26 cellular contexts compared by ENCODE assay signal in genomic region chr2:207264310-207264709, GRCh38.
"Had no signal": no experiment of that assay in that cellular context is flagged by ENCODE, and none has a peak within 500 bp of the region (broad histone marks: within the 10 kb centered on the region; RNA-seq: fewer than 3 reads in every experiment).

No MANE protein-coding gene starts in this region.

- DNase-seq: activated CD4-positive, alpha-beta T cell treated with anti-CD3 and anti-CD28 coated beads for 4 hours; activated CD8-positive, alpha-beta memory T cell treated with anti-CD3 and anti-CD28 coated beads, Interleukin-2, amount 50 U/mL, for 4 hours; activated CD8-positive, alpha-beta T cell treated with anti-CD3 and anti-CD28 coated beads for 36 hours; activated gamma-delta T cell treated with Interleukin-2 at 50 U/mL for 16 hours; activated naive CD4-positive, alpha-beta T cell treated with anti-CD3 and anti-CD28 coated beads, Interleukin-2, amount 10 ng/mL, durations not matched to agents 7 days and 5 days; activated naive CD8-positive, alpha-beta T cell treated with anti-CD3 and anti-CD28 coated beads for 36 hours; activated T-cell treated with anti-CD3 and anti-CD28 coated beads, Interleukin-2, amount 50 U/mL, for 72 hours; aorta; central memory CD4-positive, alpha-beta T cell; Karpas-422; NCI-H1105 treated with DMSO at 0.1 percent for 48 hours; NCI-H146; NCI-H1930; NCI-H2171; NCI-H2227 treated with DMSO at 0.1 percent for 48 hours; NCI-H510A; NCI-H526 treated with DMSO at 0.1 percent for 48 hours; NCI-H82; PC-3; T-cell; T-helper 2 cell; WERI-Rb-1 had no signal

- H3K9me3 ChIP-seq: breast epithelium had no signal

- H3K27ac ChIP-seq: breast epithelium, SK-N-MC, WERI-Rb-1 had no signal

- H3K27ac Mint-ChIP-seq: activated CD8-positive, alpha-beta T cell treated with anti-CD3 and anti-CD28 coated beads for 36 hours; activated naive CD4-positive, alpha-beta T cell treated with anti-CD3 and anti-CD28 coated beads, Interleukin-2, amount 10 ng/mL, durations not matched to agents 7 days and 5 days; activated naive CD8-positive, alpha-beta T cell treated with anti-CD3 and anti-CD28 coated beads for 36 hours; activated T-cell treated with anti-CD3 and anti-CD28 coated beads, Interleukin-2, amount 50 U/mL, for 72 hours; activated T-helper 2 cell treated with anti-CD3 and anti-CD28 coated beads, Interferon-gamma antibody, Interleukin-2, Interleukin-4, amounts not matched to agents 10 μg/mL and 5 μg/mL and 100 μg/mL, durations not matched to agents 14 hours and 24 hours and 36 hours; T-cell had no signal

- H3K36me3 Mint-ChIP-seq: activated naive CD4-positive, alpha-beta T cell treated with anti-CD3 and anti-CD28 coated beads, Interleukin-2, amount 10 ng/mL, durations not matched to agents 7 days and 5 days; activated naive CD8-positive, alpha-beta T cell treated with anti-CD3 and anti-CD28 coated beads for 36 hours; T-cell had no signal

- H3K4me1 Mint-ChIP-seq: activated naive CD8-positive, alpha-beta T cell treated with anti-CD3 and anti-CD28 coated beads for 36 hours; T-cell had no signal

- H3K9me3 Mint-ChIP-seq: activated CD8-positive, alpha-beta T cell treated with anti-CD3 and anti-CD28 coated beads for 36 hours; activated naive CD4-positive, alpha-beta T cell treated with anti-CD3 and anti-CD28 coated beads, Interleukin-2, amount 10 ng/mL, durations not matched to agents 7 days and 5 days; activated naive CD8-positive, alpha-beta T cell treated with anti-CD3 and anti-CD28 coated beads for 36 hours had no signal

- ATAC-seq: activated CD8-positive, alpha-beta T cell treated with anti-CD3 and anti-CD28 coated beads for 36 hours; activated T-cell treated with anti-CD3 and anti-CD28 coated beads, Interleukin-2, amount 50 U/mL, for 72 hours; K562; PC-3; T-cell had no signal

- H3K4me3 Mint-ChIP-seq: activated CD8-positive, alpha-beta T cell treated with anti-CD3 and anti-CD28 coated beads for 36 hours; activated naive CD4-positive, alpha-beta T cell treated with anti-CD3 and anti-CD28 coated beads, Interleukin-2, amount 10 ng/mL, durations not matched to agents 7 days and 5 days; activated naive CD8-positive, alpha-beta T cell treated with anti-CD3 and anti-CD28 coated beads for 36 hours; activated T-cell treated with anti-CD3 and anti-CD28 coated beads, Interleukin-2, amount 50 U/mL, for 72 hours; T-cell had no signal

- H3K27me3 ChIP-seq: breast epithelium had no signal

- H3K4me3 ChIP-seq: breast epithelium, K562, SK-N-MC had no signal

- H3K36me3 ChIP-seq: breast epithelium, WERI-Rb-1 had no signal

- H3K27me3 Mint-ChIP-seq: activated CD8-positive, alpha-beta T cell treated with anti-CD3 and anti-CD28 coated beads for 36 hours; activated naive CD8-positive, alpha-beta T cell treated with anti-CD3 and anti-CD28 coated beads for 36 hours; T-cell had no signal

- H3K4me1 ChIP-seq: breast epithelium had no signal
